10 cellular contexts compared by ENCODE assay signal in genomic region chr13:26011996-26012688, GRCh38. TPM values are rescaled to one million over a fixed set of nuclear protein-coding genes. Genes with fewer than 3 reads are reported as not detected.
A peak's percentile ranks its signal among the peaks of the same experiment; 100 is the strongest.
DNase-seq lines count a peak whose midpoint lies in the region; ATAC-seq, FAIRE-seq and TF ChIP-seq lines count a peak whose summit lies in the region.
"Had no signal": no experiment of that assay in that cellular context is flagged by ENCODE, and none has a peak within 500 bp of the region (broad histone marks: within the 10 kb centered on the region; RNA-seq: fewer than 3 reads in every experiment).

No MANE protein-coding gene starts in this region.

- H3K9ac ChIP-seq in kidney (ENCODE audit: low read length in 2 of 2) (no peak overlapping the region), neural progenitor cell (no peak overlapping the region), smooth muscle cell (ENCODE audit: low read depth) (no peak overlapping the region)

- H3K4me3 Mint-ChIP-seq in neural progenitor cell = no peak overlapping the region

- H3K4me1 ChIP-seq in kidney (ENCODE audit: control insufficient read depth in 1 of 2, insufficient read depth in 1 of 2, low read depth in 1 of 2, low read length in 2 of 2) = peaks cover 0 to 5% of the 10 kb centered on the region in 2 donors
- peaks cover 7% of the 10 kb centered on the region for H3K4me1 ChIP-seq in neural progenitor cell
- H3K4me1 ChIP-seq in smooth muscle cell (ENCODE audit: low read depth) = no peaks in the 10 kb centered on the region

- H3K27ac ChIP-seq in kidney (ENCODE audit: low read depth in 2 of 2, low read length in 2 of 2) (no peak overlapping the region), neural progenitor cell (no peak overlapping the region), smooth muscle cell (ENCODE audit: low read depth) (no peak overlapping the region)

- intact Hi-C loops in kidney (cut with DNase I) = no loop called here

- no peak overlapping the region for H3K4me2 ChIP-seq in neural progenitor cell
- H3K4me2 ChIP-seq in smooth muscle cell = no peak overlapping the region

- no peaks in the 10 kb centered on the region for H3K9me3 ChIP-seq in kidney (ENCODE audit: control insufficient read depth in 1 of 2, low read length in 2 of 2)
- no peaks in the 10 kb centered on the region for H3K9me3 ChIP-seq in neural progenitor cell (ENCODE audit: low read depth)
- no peaks in the 10 kb centered on the region for H3K9me3 ChIP-seq in smooth muscle cell (replicated peaks; ENCODE audit: low read depth)

- H2AFZ ChIP-seq in neural progenitor cell (replicated peaks) = no peak overlapping the region
- no peak overlapping the region for H2AFZ ChIP-seq in smooth muscle cell (ENCODE audit: low read depth)

- no peak overlapping the region for H3K27ac Mint-ChIP-seq in neural progenitor cell

- H4K20me1 ChIP-seq in neural progenitor cell (ENCODE audit: low read depth) (no peaks in the 10 kb centered on the region), smooth muscle cell (ENCODE audit: low read depth) (no peaks in the 10 kb centered on the region)

- H3F3A ChIP-seq in neural progenitor cell (ENCODE audit: low read depth) = no peaks in the 10 kb centered on the region
- no peaks in the 10 kb centered on the region for H3F3A ChIP-seq in smooth muscle cell (ENCODE audit: low read depth)

- H3K27me3 ChIP-seq in neural progenitor cell (no peaks in the 10 kb centered on the region), smooth muscle cell (ENCODE audit: low read depth) (no peaks in the 10 kb centered on the region)

- FAIRE-seq in kidney (lab: Jason Lieb, UNC) = no peak
- FAIRE-seq: GM18507 had no signal

- TF ChIP-seq CTCF in kidney (IDR thresholded peaks at IDR 0.05; ENCODE audit: borderline replicate concordance, extremely low read depth, insufficient read depth) (no peak), neural progenitor cell (IDR thresholded peaks at IDR 0.05) (no peak), smooth muscle cell (IDR thresholded peaks at IDR 0.05; ENCODE audit: borderline replicate concordance, insufficient read depth, poor library complexity, severe bottlenecking) (no peak)

- DNase-seq in LHCN-M2 (ENCODE audit: low read depth) = peak; percentile 24
- peak; percentile 23 for DNase-seq in activated T-helper 9 cell treated with anti-CD3 and anti-CD28 coated beads, Interleukin-2, amount 50 U/mL, for 16 hours (ENCODE audit: low read depth)
- peak; percentile 86 for DNase-seq in kidney
- peak; percentile 19 to 27 for DNase-seq in stimulated activated CD8-positive, alpha-beta memory T cell treated with anti-CD3 and anti-CD28 coated beads, Interleukin-15, amount 100 ng/mL, for 48 hours (ENCODE audit: low read depth in 2 of 2)
- no peak for DNase-seq in neural progenitor cell (ENCODE audit: low spot score)
- no peak for DNase-seq in glomerular visceral epithelial cell (ENCODE audit: extremely low spot score)
- DNase-seq in smooth muscle cell (lab: John Stamatoyannopoulos, UW; ENCODE audit: unreplicated experiment) = no peak

- no peak for ATAC-seq in GM18520 (IDR thresholded peaks at IDR 0.05; ENCODE audit: unreplicated experiment)

- H3K4me3 ChIP-seq in kidney (ENCODE audit: low read length in 2 of 2) = peak overlapping the region; percentile 36 to 48
- H3K4me3 ChIP-seq in neural progenitor cell = no peak overlapping the region
- no peak overlapping the region for H3K4me3 ChIP-seq in smooth muscle cell

- H3K79me2 ChIP-seq in neural progenitor cell (ENCODE audit: low read depth) (no peaks in the 10 kb centered on the region), smooth muscle cell (ENCODE audit: low read depth) (no peaks in the 10 kb centered on the region)

- peaks cover 2% of the 10 kb centered on the region for H3K9me3 Mint-ChIP-seq in neural progenitor cell

- H3K4me1 Mint-ChIP-seq in neural progenitor cell = peaks cover 3% of the 10 kb centered on the region

- 87% methylated on average over 40 of the region's 45 CpGs for WGBS in smooth muscle cell (ENCODE audit: low lambda C conversion rate)

- H3K27me3 Mint-ChIP-seq in neural progenitor cell (ENCODE audit: insufficient read depth, low read depth) = peaks cover 4% of the 10 kb centered on the region

- no peaks in the 10 kb centered on the region for H3K36me3 Mint-ChIP-seq in neural progenitor cell

- H3K36me3 ChIP-seq in kidney (ENCODE audit: control insufficient read depth in 1 of 2, insufficient read depth in 2 of 2, low read length in 2 of 2) (no peaks in the 10 kb centered on the region), neural progenitor cell (no peaks in the 10 kb centered on the region), smooth muscle cell (ENCODE audit: low read depth) (no peaks in the 10 kb centered on the region)

RNA-seq across cellular contexts. Expression of gene SHISA2, which starts 39.7 kb away (rescaled TPM):
- total RNA-seq in LHCN-M2 (2014; rRNA removed) (65.7 and 71.7 TPM in 2 replicates), kidney (3.7 TPM), neural progenitor cell (ENCODE audit: low replicate concordance) (367 and 386 TPM in 2 replicates), smooth muscle cell (0.81 and 0.99 TPM in 2 replicates)
- 19.5 TPM for polyA plus RNA-seq in LHCN-M2 (2012)
- polyA plus RNA-seq in kidney (ENCODE audit: insufficient read depth, low read depth, low replicate concordance) (3.4 TPM), smooth muscle cell (0.14 and 0.63 TPM in 2 replicates)
- total RNA-seq: fibroblast of villous mesenchyme had no signal

Comparison
In these comparisons a context has a peak if more than half of its experiments do, and no peak if none do; other contexts are left out.
1. DNase-seq: peak in LHCN-M2 (single experiment), activated T-helper 9 cell treated with anti-CD3 and anti-CD28 coated beads, Interleukin-2, amount 50 U/mL, for 16 hours (single experiment), kidney (single experiment) and stimulated activated CD8-positive, alpha-beta memory T cell treated with anti-CD3 and anti-CD28 coated beads, Interleukin-15, amount 100 ng/mL, for 48 hours (2 of 2); none in neural progenitor cell (single experiment), glomerular visceral epithelial cell (single experiment) and smooth muscle cell (single experiment).
2. H3K4me3 ChIP-seq: peak in kidney (2 of 2); none in neural progenitor cell (single experiment) and smooth muscle cell (single experiment).
3. RNA of gene SHISA2, which starts 39.7 kb away (total RNA-seq): 367 to 386 TPM in neural progenitor cell and 65.7 to 71.7 TPM in LHCN-M2; 3.7 TPM in kidney (single experiment) and 0.81 to 0.99 TPM in smooth muscle cell; every median in the first group is over 10 times any median in the second.